Comparison of ENCODE assay signal across 8 cellular contexts in the genomic region with DNA sequence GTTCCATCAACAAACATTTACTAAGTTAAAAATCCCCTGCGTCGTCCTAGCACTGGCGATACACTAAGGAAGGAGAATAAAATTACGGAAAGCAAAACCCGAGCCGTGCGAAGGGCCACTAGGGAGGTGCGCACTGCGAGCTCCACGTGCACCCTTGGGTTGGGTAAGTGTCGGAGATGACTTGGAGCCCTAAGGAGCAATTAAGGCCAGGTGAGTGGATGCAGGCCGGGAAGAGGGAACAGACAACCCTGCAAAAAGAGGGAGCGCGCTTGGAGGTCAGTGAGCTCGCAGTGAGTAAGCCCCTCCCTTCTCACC. TPM values are rescaled to one million over a fixed set of nuclear protein-coding genes. Genes with fewer than 3 reads are reported as not detected.
DNase-seq lines count a peak whose midpoint lies in the region; ATAC-seq, FAIRE-seq and TF ChIP-seq lines count a peak whose summit lies in the region.

No MANE protein-coding gene starts in this region.

- H3K4me3 ChIP-seq in ACC112 (ENCODE audit: low read depth, low read length): peak overlapping the region; percentile 94
- H3K4me3 ChIP-seq in OCI-LY7 (ENCODE audit: low read depth, low read length, poor library complexity, severe bottlenecking): peak overlapping the region; percentile 77
- peak overlapping the region; percentile 73 to 98 (median 92) for H3K4me3 ChIP-seq in esophagus muscularis mucosa
- H3K4me3 ChIP-seq in rectal smooth muscle tissue (ENCODE audit: low read length): peak overlapping the region; percentile 90

- TF ChIP-seq CTCF in OCI-LY7 (conservative IDR thresholded peaks at IDR 0.05; ENCODE audit: low read length) (no peak), esophagus muscularis mucosa (IDR thresholded peaks at IDR 0.05) (no peak)

- WGBS in esophagus muscularis mucosa: under 1% methylated on average over 15 of the region's 15 CpGs

- H3K4me1 ChIP-seq in ACC112 (ENCODE audit: control insufficient read depth, insufficient read depth, low read length, unreplicated experiment): peaks cover 6% of the 10 kb centered on the region
- peaks cover 20% of the 10 kb centered on the region for H3K4me1 ChIP-seq in OCI-LY7 (ENCODE audit: insufficient read depth, low read length, poor library complexity, severe bottlenecking)
- peaks cover 11 to 25% (median 22%) of the 10 kb centered on the region in 4 donors for H3K4me1 ChIP-seq in esophagus muscularis mucosa
- peaks cover 5% of the 10 kb centered on the region for H3K4me1 ChIP-seq in rectal smooth muscle tissue (ENCODE audit: control insufficient read depth, insufficient read depth, low read length)

- H3K9ac ChIP-seq in rectal smooth muscle tissue (ENCODE audit: low read length): peak overlapping the region; percentile 22

- intact Hi-C loops in OCI-LY7 (cut with micrococcal nuclease; ENCODE audit: unreplicated experiment) (loop anchor here (2.0 to 5.0 kb wide), 2 partner anchors 14 to 221 kb away; partner anchors contain the start of gene NDUFV3), esophagus muscularis mucosa (cut with DNase I) (no loop called here), head of caudate nucleus (cut with DNase I) (loop anchor here (10.0 kb wide), 1 partner anchor 874 kb away; no protein-coding TSS in a partner anchor)

- H3K4me2 ChIP-seq in OCI-LY7 (ENCODE audit: low read length): peak overlapping the region; percentile 98

- peaks cover 7% of the 10 kb centered on the region; the same call in 1 of the 2 replicates for H4K20me1 ChIP-seq in OCI-LY7 (ENCODE audit: insufficient read depth, low read length)

- H3K9me2 ChIP-seq in OCI-LY7 (ENCODE audit: insufficient read depth, low read length): no peaks in the 10 kb centered on the region

- CTCF ChIA-PET in OCI-LY7 (lab: Charles Lee; ENCODE audit: unreplicated experiment): no interaction called here

- no peak for TF ChIP-seq EP300 in esophagus muscularis mucosa (IDR thresholded peaks at IDR 0.05)

- H3K36me3 ChIP-seq in ACC112 (ENCODE audit: insufficient read depth, low read length) (peaks cover 4% of the 10 kb centered on the region; the same call in 1 of the 2 replicates), OCI-LY7 (ENCODE audit: insufficient read depth, low read length) (peaks cover 45% of the 10 kb centered on the region), esophagus muscularis mucosa (peaks cover 2 to 29% (median 23%) of the 10 kb centered on the region in 4 donors), rectal smooth muscle tissue (ENCODE audit: control insufficient read depth, insufficient read depth, low read length) (peaks cover 2% of the 10 kb centered on the region)

- DNase-seq in OCI-LY7 (ENCODE audit: low spot score) (no peak), esophagus muscularis mucosa (ENCODE audit: extremely low spot score) (no peak), globus pallidus (ENCODE audit: low spot score) (no peak), head of caudate nucleus (no peak), GM12891 (ENCODE audit: insufficient read length, low spot score) (no peak)

- H3K9me3 ChIP-seq in OCI-LY7 (ENCODE audit: low read length) (no peaks in the 10 kb centered on the region), esophagus muscularis mucosa (no peaks in the 10 kb centered on the region)

- peak overlapping the region; percentile 78 for H3K27ac ChIP-seq in ACC112 (ENCODE audit: low read depth, low read length)
- H3K27ac ChIP-seq in OCI-LY7 (ENCODE audit: low read depth, low read length, poor library complexity, severe bottlenecking): peak overlapping the region; percentile 65
- peak overlapping the region; percentile 74 to 98 (median 88) for H3K27ac ChIP-seq in esophagus muscularis mucosa (replicated peaks in 1 of 4)
- peak overlapping the region; percentile 75 for H3K27ac ChIP-seq in rectal smooth muscle tissue (ENCODE audit: low read depth, low read length)

- peak overlapping the region; percentile 19 for H2AFZ ChIP-seq in ACC112 (ENCODE audit: low read length, unreplicated experiment)
- peak overlapping the region; percentile 4; the same call in 1 of the 2 replicates for H2AFZ ChIP-seq in OCI-LY7 (ENCODE audit: low read length)

- no peaks in the 10 kb centered on the region for H3K27me3 ChIP-seq in ACC112 (ENCODE audit: insufficient read depth, low read length)
- no peaks in the 10 kb centered on the region for H3K27me3 ChIP-seq in esophagus muscularis mucosa
- H3K27me3 ChIP-seq in rectal smooth muscle tissue (ENCODE audit: control insufficient read depth, insufficient read depth, low read length): no peaks in the 10 kb centered on the region

- BruUV-seq in OCI-LY7 (replicated peaks; lab: Mats Ljungman, UMichigan): no TSS peak

- TF ChIP-seq POLR2A in esophagus muscularis mucosa (IDR thresholded peaks at IDR 0.05; ENCODE audit: low read depth) (no peak), GM12891 (IDR thresholded peaks at IDR 0.05; ENCODE audit: low read depth, low read length) (no peak)

- POLR2A ChIA-PET in OCI-LY7 (lab: Charles Lee): interaction anchor here (0.8 to 1.2 kb wide), 2 partner anchors 15 to 141 kb away, joined by 3 to 7 read pairs; partner anchors contain the start of gene NDUFV3

- peak; percentile 16 for ATAC-seq in GM21381 (IDR thresholded peaks at IDR 0.05; ENCODE audit: unreplicated experiment)

- FAIRE-seq in GM12891 (lab: Jason Lieb, UNC): no peak

- H3K79me2 ChIP-seq in ACC112 (ENCODE audit: control insufficient read depth, insufficient read depth, low read length, unreplicated experiment): peaks cover 42% of the 10 kb centered on the region
- H3K79me2 ChIP-seq in OCI-LY7 (ENCODE audit: insufficient read depth, low read depth, low read length): peaks cover 54% of the 10 kb centered on the region

TF ChIP-seq in GM12891, 5 proteins besides CTCF, POLR2A, EP300 and RAD21:
- no peak for TF ChIP-seq PAX5 (IDR thresholded peaks at IDR 0.05; ENCODE audit: insufficient read depth, low read length, severe bottlenecking)
- TF ChIP-seq POLR2AphosphoS5 (IDR thresholded peaks at IDR 0.05; ENCODE audit: low read depth, low read length): no peak
- TF ChIP-seq POU2F2 (IDR thresholded peaks at IDR 0.05; ENCODE audit: low read depth, low read length): no peak
- TF ChIP-seq TAF1 (IDR thresholded peaks at IDR 0.05; ENCODE audit: low read depth, low read length): no peak
- TF ChIP-seq SPI1 (IDR thresholded peaks at IDR 0.05; ENCODE audit: low read depth, low read length): no peak
TF ChIP-seq in GM12891: peak in this region for 0.

RNA-seq across cellular contexts. Expression of gene WDR4, which starts 0.7 kb away (rescaled TPM):
- total RNA-seq in OCI-LY7 (2014; rRNA removed; shearing (Covaris generic)): 38.1 and 45.7 TPM in 2 replicates
- total RNA-seq in OCI-LY7 (2022) (62.2 and 73.8 TPM in 2 replicates), esophagus muscularis mucosa (10 to 100 TPM in 1 of 4 donors, 1 to 10 TPM in 3; 5.8 to 10.1 (median 7.0) TPM)
- polyA plus RNA-seq in GM12891 (2012; ENCODE audit: low read depth, missing spikeins): 10.5 TPM

RNA-seq across cellular contexts. Expression of gene NDUFV3, which starts 14.5 kb away (rescaled TPM):
- 23.1 and 40.8 TPM in 2 replicates for total RNA-seq in OCI-LY7 (2014; rRNA removed; shearing (Covaris generic))
- total RNA-seq in OCI-LY7 (2022): 28.2 and 29.4 TPM in 2 replicates
- total RNA-seq in esophagus muscularis mucosa: 100 to 1,000 TPM in 1 of 4 donors, 10 to 100 TPM in 3; 56.7 to 102 (median 74.1) TPM
- polyA plus RNA-seq in GM12891 (2012; ENCODE audit: low read depth, missing spikeins): 20.3 TPM

RNA-seq across cellular contexts. Expression of gene ERVH48-1, which starts 46.8 kb away (rescaled TPM):
- 0.09 TPM in 1 of 2 replicates, not detected in the other for total RNA-seq in OCI-LY7 (2014; rRNA removed; shearing (Covaris generic))
- total RNA-seq in OCI-LY7 (2022) (not detected in 2 replicates), esophagus muscularis mucosa (not detected)
- polyA plus RNA-seq in GM12891 (2012; ENCODE audit: low read depth, missing spikeins): 0.05 TPM
